8 cellular contexts compared by ENCODE assay signal in genomic region chr11:86672007-86672621, GRCh38. TPM values are rescaled to one million over a fixed set of nuclear protein-coding genes. Genes with fewer than 3 reads are reported as not detected.
A peak's percentile ranks its signal among the peaks of the same experiment; 100 is the strongest.
DNase-seq lines count a peak whose midpoint lies in the region; ATAC-seq and TF ChIP-seq lines count a peak whose summit lies in the region.

Gene ME3 (minus strand): TSS chr11:86672616.

- ATAC-seq in activated B cell treated with CpG ODN at 0.5 μM for 24 hours (ENCODE audit: low read depth) (peak; percentile 58), HG02938 (IDR thresholded peaks at IDR 0.05; ENCODE audit: unreplicated experiment) (no peak)
- peak; percentile 86 for ATAC-seq in central memory CD8-positive, alpha-beta T cell (replicated peaks; ENCODE audit: extremely low read depth, poor library complexity, severe bottlenecking)

- TF ChIP-seq CTCF in activated B cell treated with CpG ODN at 0.5 μM for 24 hours (IDR thresholded peaks at IDR 0.05), result no peak

- no peaks in the 10 kb centered on the region for H3K9me3 ChIP-seq in skeletal muscle tissue (ENCODE audit: control insufficient read depth in 3 of 3, low read length in 3 of 3)

- intact Hi-C loops in activated B cell treated with CpG ODN at 0.5 μM for 24 hours (cut with micrococcal nuclease), result no loop called here

- H3K27me3 Mint-ChIP-seq in activated B cell treated with CpG ODN at 0.5 μM for 24 hours, result peaks cover 36% of the 10 kb centered on the region
- no peaks in the 10 kb centered on the region for H3K27me3 Mint-ChIP-seq in central memory CD8-positive, alpha-beta T cell

- peak within 1 kb of the TSS; percentile 92 to 94 (median 93) for H3K9ac ChIP-seq in skeletal muscle tissue (ENCODE audit: low read depth in 1 of 3, low read length in 3 of 3)

- peak; percentile 45 to 76 for DNase-seq in NCI-H187 (lab: John Stamatoyannopoulos, UW)
- DNase-seq in NCI-H187 treated with DMSO at 0.1 percent for 48 hours (lab: John Stamatoyannopoulos, UW), result no peak
- DNase-seq in MV-4-11 (lab: John Stamatoyannopoulos, UW), result peak; percentile 67
- no peak for DNase-seq in activated B cell treated with CpG ODN at 0.5 μM for 24 hours
- peak; percentile 18 to 45 for DNase-seq in central memory CD8-positive, alpha-beta T cell (ENCODE audit: low spot score in 2 of 2)
- peak; percentile 78 for DNase-seq in islet precursor cell

- no peaks in the 10 kb centered on the region for H3K36me3 ChIP-seq in skeletal muscle tissue (ENCODE audit: control insufficient read depth in 3 of 3, insufficient read depth in 3 of 3, low read length in 3 of 3)

- no peak within 1 kb of the TSS for H3K27ac Mint-ChIP-seq in activated B cell treated with CpG ODN at 0.5 μM for 24 hours
- H3K27ac Mint-ChIP-seq in central memory CD8-positive, alpha-beta T cell (ENCODE audit: low read depth), result peak within 1 kb of the TSS; percentile 48

- H3K9me3 Mint-ChIP-seq in activated B cell treated with CpG ODN at 0.5 μM for 24 hours, result no peaks in the 10 kb centered on the region
- no peaks in the 10 kb centered on the region for H3K9me3 Mint-ChIP-seq in central memory CD8-positive, alpha-beta T cell

- no peaks in the 10 kb centered on the region for H3K36me3 Mint-ChIP-seq in activated B cell treated with CpG ODN at 0.5 μM for 24 hours (ENCODE audit: low read depth)
- H3K36me3 Mint-ChIP-seq in central memory CD8-positive, alpha-beta T cell (ENCODE audit: insufficient read depth), result no peaks in the 10 kb centered on the region

- H3K27me3 ChIP-seq in skeletal muscle tissue (ENCODE audit: control insufficient read depth in 3 of 3, insufficient read depth in 3 of 3, low read length in 3 of 3), result no peaks in the 10 kb centered on the region

- H3K27ac ChIP-seq in skeletal muscle tissue (ENCODE audit: low read depth, low read length), result peak within 1 kb of the TSS; percentile 96

- H3K4me1 Mint-ChIP-seq in activated B cell treated with CpG ODN at 0.5 μM for 24 hours, result peaks cover 10% of the 10 kb centered on the region
- H3K4me1 Mint-ChIP-seq in central memory CD8-positive, alpha-beta T cell, result peaks cover 6% of the 10 kb centered on the region

- CTCF ChIA-PET in activated B cell treated with CpG ODN at 0.5 μM for 24 hours (lab: Charles Lee), result no interaction called here

- H3K4me3 Mint-ChIP-seq in activated B cell treated with CpG ODN at 0.5 μM for 24 hours, result peak within 1 kb of the TSS; percentile 74
- H3K4me3 Mint-ChIP-seq in central memory CD8-positive, alpha-beta T cell, result peak within 1 kb of the TSS; percentile 52

- peak within 1 kb of the TSS; percentile 89 to 93 (median 91) for H3K4me3 ChIP-seq in skeletal muscle tissue (ENCODE audit: low read length in 3 of 3)

- H3K4me1 ChIP-seq in skeletal muscle tissue (ENCODE audit: control insufficient read depth in 3 of 3, insufficient read depth in 3 of 3, low read length in 3 of 3), result peaks cover 19 to 53% (median 37%) of the 10 kb centered on the region in 3 donors

- POLR2A ChIA-PET in activated B cell treated with CpG ODN at 0.5 μM for 24 hours (lab: Charles Lee), result no interaction called here

RNA-seq across cellular contexts. Expression of gene ME3, which starts in this region (rescaled TPM):
- 0.71 and 1.3 TPM in 2 replicates for total RNA-seq in activated B cell treated with CpG ODN at 0.5 μM for 24 hours
- total RNA-seq in skeletal muscle tissue, result 16.7 TPM

Comparison
In these comparisons a context has a peak if more than half of its experiments do, and no peak if none do; other contexts are left out.
1. DNase-seq: peak in NCI-H187 (2 of 2), MV-4-11 (single experiment), central memory CD8-positive, alpha-beta T cell (2 of 2) and islet precursor cell (single experiment); none in NCI-H187 treated with DMSO at 0.1 percent for 48 hours (single experiment) and activated B cell treated with CpG ODN at 0.5 μM for 24 hours (single experiment).